ENCODE assay signal across 19 cellular contexts in the genomic region with DNA sequence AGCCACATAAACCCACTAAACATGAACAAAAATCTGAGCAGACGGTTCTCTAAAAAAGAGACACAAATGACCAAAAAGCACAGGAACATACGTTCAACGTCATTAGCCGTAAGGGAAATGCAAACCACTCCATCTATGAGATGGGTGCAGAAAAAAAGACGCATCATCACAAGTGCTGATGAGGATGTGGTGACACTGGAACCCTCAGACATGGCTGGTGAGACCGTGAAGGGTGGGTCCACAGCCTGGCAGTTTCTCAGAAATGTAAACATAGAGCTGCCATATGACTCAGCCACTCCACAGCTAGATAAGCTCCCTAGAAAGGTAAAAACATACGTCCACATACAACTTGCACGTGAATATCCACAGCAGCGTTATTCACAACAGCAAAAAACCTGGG. TPM values are rescaled to one million over a fixed set of nuclear protein-coding genes. Genes with fewer than 3 reads are reported as not detected.
DNase-seq lines count a peak whose midpoint lies in the region; ATAC-seq, FAIRE-seq and TF ChIP-seq lines count a peak whose summit lies in the region.
"Had no signal": no experiment of that assay in that cellular context is flagged by ENCODE, and none has a peak within 500 bp of the region (broad histone marks: within the 10 kb centered on the region; RNA-seq: fewer than 3 reads in every experiment).

No MANE protein-coding gene starts in this region.

- H3K27ac ChIP-seq in K562 (ENCODE audit: extremely low read depth, low read depth, low read length): no peak overlapping the region

- TF ChIP-seq RAD21 in K562 (CRISPR knock-in tag; conservative IDR thresholded peaks at IDR 0.05 in 1 of 2, IDR thresholded peaks at IDR 0.05 in 1 of 2): no peak

- no peak for TF ChIP-seq EP300 in K562 (IDR thresholded peaks at IDR 0.05; ENCODE audit: low read length)

- no peak overlapping the region for H3K4me3 ChIP-seq in K562

- no peak overlapping the region for H3K27ac Mint-ChIP-seq in activated naive CD8-positive, alpha-beta T cell treated with anti-CD3 and anti-CD28 coated beads, Interleukin-2, amount 50 U/mL, for 24 hours
- no peak overlapping the region for H3K27ac Mint-ChIP-seq in activated naive CD8-positive, alpha-beta T cell treated with anti-CD3 and anti-CD28 coated beads for 36 hours
- H3K27ac Mint-ChIP-seq in stimulated activated naive CD8-positive, alpha-beta T cell treated with anti-CD3 and anti-CD28 coated beads, Interleukin-15, amount 100 ng/mL, for 72 hours: no peak overlapping the region
- H3K27ac Mint-ChIP-seq: CD4-positive, CD25-positive, alpha-beta regulatory T cell; CD8-positive, alpha-beta memory T cell; H9 had no signal

- POLR2A ChIA-PET in K562 (lab: Yijun Ruan, JAX): no interaction called here

- H3K4me3 Mint-ChIP-seq in activated naive CD8-positive, alpha-beta T cell treated with anti-CD3 and anti-CD28 coated beads, Interleukin-2, amount 50 U/mL, for 24 hours: no peak overlapping the region
- H3K4me3 Mint-ChIP-seq in activated naive CD8-positive, alpha-beta T cell treated with anti-CD3 and anti-CD28 coated beads for 36 hours: no peak overlapping the region
- H3K4me3 Mint-ChIP-seq in stimulated activated naive CD8-positive, alpha-beta T cell treated with anti-CD3 and anti-CD28 coated beads, Interleukin-15, amount 100 ng/mL, for 72 hours: no peak overlapping the region
- H3K4me3 Mint-ChIP-seq: CD4-positive, CD25-positive, alpha-beta regulatory T cell; CD8-positive, alpha-beta memory T cell; H9 had no signal

- CTCF ChIA-PET in K562 (lab: Yijun Ruan, JAX; ENCODE audit: low intra/inter-chr PET ratio): no interaction called here

- BruUV-seq in K562 (replicated peaks; lab: Mats Ljungman, UMichigan): no TSS peak

- peaks cover 3 to 9% of the 10 kb centered on the region in 2 experiments; a peak in 3 of 5 replicates for H3K27me3 ChIP-seq in K562 (ENCODE audit: control insufficient read depth in 2 of 2, insufficient read depth in 2 of 2, low read length in 2 of 2)
- H3K27me3 ChIP-seq: BE2C had no signal

- peaks cover 5% of the 10 kb centered on the region for H3K4me1 Mint-ChIP-seq in activated naive CD8-positive, alpha-beta T cell treated with anti-CD3 and anti-CD28 coated beads, Interleukin-2, amount 50 U/mL, for 24 hours
- H3K4me1 Mint-ChIP-seq in activated naive CD8-positive, alpha-beta T cell treated with anti-CD3 and anti-CD28 coated beads for 36 hours: peaks cover 12% of the 10 kb centered on the region
- H3K4me1 Mint-ChIP-seq in stimulated activated naive CD8-positive, alpha-beta T cell treated with anti-CD3 and anti-CD28 coated beads, Interleukin-15, amount 100 ng/mL, for 72 hours: peaks cover 26% of the 10 kb centered on the region
- H3K4me1 Mint-ChIP-seq: CD4-positive, CD25-positive, alpha-beta regulatory T cell; CD8-positive, alpha-beta memory T cell had no signal

- FAIRE-seq in K562 (lab: Jason Lieb, UNC): no peak
- FAIRE-seq: A204.1, H1 had no signal

- no peak for TF ChIP-seq CTCF in K562 (IDR thresholded peaks at IDR 0.05 in 2 of 3, conservative IDR thresholded peaks at IDR 0.05 in 1 of 3; ENCODE audit: insufficient read depth in 2 of 3, low read depth in 1 of 3, low read length in 3 of 3)

- peaks cover 3% of the 10 kb centered on the region; the same call in 1 of the 3 replicates for H3K36me3 ChIP-seq in K562 (ENCODE audit: control insufficient read depth, insufficient read depth, low read length)
- H3K36me3 ChIP-seq: BE2C had no signal

- no peaks in the 10 kb centered on the region for H4K20me1 ChIP-seq in K562 (replicated peaks; ENCODE audit: control insufficient read depth, insufficient read depth, low read length)

- intact Hi-C loops in K562 (cut with micrococcal nuclease): no loop called here

- peaks cover 2% of the 10 kb centered on the region for H3K9me3 ChIP-seq in K562 (replicated peaks; ENCODE audit: control insufficient read depth, insufficient read depth, low read depth, low read length)
- H3K9me3 ChIP-seq: BE2C had no signal

- no peaks in the 10 kb centered on the region for H3K9me1 ChIP-seq in K562 (ENCODE audit: control insufficient read depth, insufficient read depth, low read length)

- no peak overlapping the region for H3K9ac ChIP-seq in K562 (ENCODE audit: insufficient read depth in 1 of 2, low read depth in 2 of 2, low read length in 2 of 2)

- H3K9me3 Mint-ChIP-seq in activated naive CD8-positive, alpha-beta T cell treated with anti-CD3 and anti-CD28 coated beads, Interleukin-2, amount 50 U/mL, for 24 hours: peaks cover 4% of the 10 kb centered on the region
- peaks cover 7% of the 10 kb centered on the region for H3K9me3 Mint-ChIP-seq in activated naive CD8-positive, alpha-beta T cell treated with anti-CD3 and anti-CD28 coated beads for 36 hours
- H3K9me3 Mint-ChIP-seq in stimulated activated naive CD8-positive, alpha-beta T cell treated with anti-CD3 and anti-CD28 coated beads, Interleukin-15, amount 100 ng/mL, for 72 hours: peaks cover 9 to 15% of the 10 kb centered on the region in 2 donors

- TF ChIP-seq POLR2A in K562 (conservative IDR thresholded peaks at IDR 0.05): no peak

- H2AFZ ChIP-seq in K562 (ENCODE audit: low read depth, low read length): no peak overlapping the region

- peaks cover 25% of the 10 kb centered on the region for H3K27me3 Mint-ChIP-seq in activated naive CD8-positive, alpha-beta T cell treated with anti-CD3 and anti-CD28 coated beads, Interleukin-2, amount 50 U/mL, for 24 hours
- H3K27me3 Mint-ChIP-seq in activated naive CD8-positive, alpha-beta T cell treated with anti-CD3 and anti-CD28 coated beads for 36 hours: peaks cover 33% of the 10 kb centered on the region
- H3K27me3 Mint-ChIP-seq in stimulated activated naive CD8-positive, alpha-beta T cell treated with anti-CD3 and anti-CD28 coated beads, Interleukin-15, amount 100 ng/mL, for 72 hours: peaks cover 73% of the 10 kb centered on the region

- peaks cover 1% of the 10 kb centered on the region for H3K36me3 Mint-ChIP-seq in activated naive CD8-positive, alpha-beta T cell treated with anti-CD3 and anti-CD28 coated beads, Interleukin-2, amount 50 U/mL, for 24 hours (ENCODE audit: low read depth)
- H3K36me3 Mint-ChIP-seq in activated naive CD8-positive, alpha-beta T cell treated with anti-CD3 and anti-CD28 coated beads for 36 hours: no peaks in the 10 kb centered on the region
- H3K36me3 Mint-ChIP-seq: CD4-positive, CD25-positive, alpha-beta regulatory T cell; CD8-positive, alpha-beta memory T cell had no signal

- peaks cover 34% of the 10 kb centered on the region for H3K79me2 ChIP-seq in K562 (ENCODE audit: control insufficient read depth, insufficient read depth, low read length)

- ATAC-seq in activated naive CD8-positive, alpha-beta T cell treated with anti-CD3 and anti-CD28 coated beads, Interleukin-2, amount 50 U/mL, for 24 hours: peak; percentile 52
- no peak for ATAC-seq in K562
- no peak for ATAC-seq in left lobe of liver
- ATAC-seq in stimulated activated naive CD8-positive, alpha-beta T cell treated with anti-CD3 and anti-CD28 coated beads, Interleukin-15, amount 100 ng/mL, for 72 hours: no peak
- no peak for ATAC-seq in GM21447 (IDR thresholded peaks at IDR 0.05; ENCODE audit: unreplicated experiment)

- in situ Hi-C loops in K562 (cut with MboI): no loop called here

- no peak for DNase-seq in activated naive CD8-positive, alpha-beta T cell treated with anti-CD3 and anti-CD28 coated beads, Interleukin-2, amount 50 U/mL, for 24 hours
- no peak for DNase-seq in activated naive CD8-positive, alpha-beta T cell treated with anti-CD3 and anti-CD28 coated beads for 36 hours
- no peak for DNase-seq in K562 (ENCODE audit: extremely low read depth in 1 of 4, low spot score in 3 of 4)
- DNase-seq in left lobe of liver (ENCODE audit: low spot score): peak; percentile 31
- no peak for DNase-seq in stimulated activated naive CD8-positive, alpha-beta T cell treated with anti-CD3 and anti-CD28 coated beads, Interleukin-15, amount 100 ng/mL, for 72 hours
- DNase-seq in GOT3 (lab: John Stamatoyannopoulos, UW): no peak
- DNase-seq: ACHN; BE2C; C1 segment of cervical spinal cord; CD8-positive, alpha-beta memory T cell; COR-L47; DMS 273 treated with DMSO at 0.1 percent for 48 hours; DMS79; GF-D8; H9 had no signal

- 49% methylated on average over 9 of the region's 9 CpGs for WGBS in K562 (ENCODE audit: insufficient coverage, low coverage, missing lambda C conversion rate)

- H3K4me2 ChIP-seq in K562 (ENCODE audit: insufficient read depth, low read length): no peak overlapping the region

- peaks cover 12 to 20% of the 10 kb centered on the region in 2 experiments; a peak in 4 of 5 replicates for H3K4me1 ChIP-seq in K562 (replicated peaks in 1 of 2; ENCODE audit: control insufficient read depth in 2 of 2, insufficient read depth in 2 of 2, low read length in 2 of 2)

TF ChIP-seq in K562, 482 proteins besides CTCF, POLR2A, EP300 and RAD21 (continues in another document):
- 0 out of 2 replicates have a peak, but pooled peaks have one; percentile 33 for TF ChIP-seq HDAC2 (IDR thresholded peaks at IDR 0.05)
- TF ChIP-seq POU5F1 (IDR thresholded peaks at IDR 0.05; ENCODE audit: borderline replicate concordance, low read depth, low read length, partially characterized antibody): no peak
- TF ChIP-seq ZNF184 (CRISPR knock-in tag; IDR thresholded peaks at IDR 0.05): peak; percentile 96
- TF ChIP-seq ZNF12 (CRISPR knock-in tag; IDR thresholded peaks at IDR 0.05): no peak

RNA-seq across cellular contexts. Expression of gene PCSK6, which starts 23.3 kb away (rescaled TPM):
- total RNA-seq in activated naive CD8-positive, alpha-beta T cell treated with anti-CD3 and anti-CD28 coated beads for 36 hours: 1 to 10 TPM; 4.0 to 4.6 TPM
- total RNA-seq in K562 (2011; cell fraction: chromatin; rRNA removed; ENCODE audit: low replicate concordance): 94.9 and 139 TPM in 2 replicates
- total RNA-seq in K562 (2011; cell fraction: nucleolus; rRNA removed): 83.4 and 91.1 TPM in 2 replicates
- total RNA-seq in K562 (2011; cell fraction: nucleoplasm; rRNA removed): 86.1 and 94.3 TPM in 2 replicates
- 14.5 and 27.2 TPM in 2 replicates for total RNA-seq in K562 (2014; rRNA removed)
- total RNA-seq in K562 (2014; rRNA removed; fragmentation: Illumina TruSeq; extraction: Trizol): 13.7 and 14.4 TPM in 2 replicates
- 11.2 and 11.8 TPM in 2 replicates for total RNA-seq in K562 (2015; rRNA removed; fragmentation: Illumina TruSeq; extraction: Trizol)
- total RNA-seq in K562 (2021): 17.6 and 18.3 TPM in 2 replicates
- 32.6 and 36.7 TPM in 2 replicates for polyA plus RNA-seq in K562 (2011; rRNA removed)
- 23.3 and 26.1 TPM in 2 replicates for polyA plus RNA-seq in K562 (2011; cell fraction: cytosol; rRNA removed)
- 87.3 and 101 TPM in 2 replicates for polyA plus RNA-seq in K562 (2011; cell fraction: nucleus; rRNA removed)
- polyA plus RNA-seq in K562 (2012): 17.5 and 24.2 TPM in 2 replicates
- 17.5 and 20.5 TPM in 2 replicates for polyA plus RNA-seq in K562 (2014; fragmentation: Illumina TruSeq; extraction: Trizol)
- 1 to 10 TPM; 2.2 to 3.4 TPM for polyA plus RNA-seq in K562 (2014; fragmentation: Nextera tagmentation; extraction: Ambion mirVana)
- polyA plus RNA-seq in K562 (2014; rRNA removed): 19.3 and 20.7 TPM in 2 replicates
- 24.8 and 36.1 TPM in 2 replicates for polyA minus RNA-seq in K562 (2011; rRNA and poly(A)+ RNA removed)
- 30.4 and 31.4 TPM in 2 replicates for polyA minus RNA-seq in K562 (2011; cell fraction: cytosol; rRNA and poly(A)+ RNA removed)
- polyA minus RNA-seq in K562 (2011; cell fraction: nucleus; rRNA and poly(A)+ RNA removed): 33.4 and 41.8 TPM in 2 replicates
- 180 TPM for total RNA-seq in left lobe of liver
